Comparison of ENCODE assay signal across 8 cellular contexts in genomic region chr4:112910109-112910736, GRCh38.
A peak's percentile ranks its signal among the peaks of the same experiment; 100 is the strongest.
DNase-seq lines count a peak whose midpoint lies in the region; ATAC-seq lines count a peak whose summit lies in the region.

No MANE protein-coding gene starts in this region.

- H3K4me3 Mint-ChIP-seq in naive thymus-derived CD4-positive, alpha-beta T cell, result peak overlapping the region in 7 of 10 donors; percentile 2 to 50 (median 27)
- H3K4me3 Mint-ChIP-seq in stimulated activated naive CD8-positive, alpha-beta T cell treated with anti-CD3 and anti-CD28 coated beads, Interleukin-15, amount 100 ng/mL, for 72 hours, result no peak overlapping the region

- no peak overlapping the region for H3K9ac ChIP-seq in BLaER1

- H4K20me1 ChIP-seq in BLaER1, result no peaks in the 10 kb centered on the region

- CTCF ChIA-PET in naive thymus-derived CD4-positive, alpha-beta T cell (lab: Charles Lee), result no interaction called here

- peak overlapping the region; percentile 51 for H3K4me2 ChIP-seq in BLaER1

- no peaks in the 10 kb centered on the region for H3K27me3 ChIP-seq in BLaER1
- no peaks in the 10 kb centered on the region for H3K27me3 ChIP-seq in naive thymus-derived CD4-positive, alpha-beta T cell (ENCODE audit: control insufficient read depth in 2 of 2, insufficient read depth in 2 of 2, low read length in 2 of 2)

- no peak overlapping the region for H3K4me3 ChIP-seq in BLaER1
- H3K4me3 ChIP-seq in naive thymus-derived CD4-positive, alpha-beta T cell (ENCODE audit: low read length), result no peak overlapping the region

- intact Hi-C loops in naive thymus-derived CD4-positive, alpha-beta T cell (cut with micrococcal nuclease), result no loop called here

- H3K9me3 ChIP-seq in BLaER1, result no peaks in the 10 kb centered on the region
- no peaks in the 10 kb centered on the region for H3K9me3 ChIP-seq in naive thymus-derived CD4-positive, alpha-beta T cell (ENCODE audit: control insufficient read depth in 2 of 3, low read length in 3 of 3)

- DNase-seq in cerebellar cortex (ENCODE audit: low spot score) (peak; percentile 77), SW480 (ENCODE audit: low spot score) (no peak), T-helper 9 cell (no peak), mucosa of gallbladder (ENCODE audit: low spot score) (no peak)
- DNase-seq in naive thymus-derived CD4-positive, alpha-beta T cell, result no peak
- no peak for DNase-seq in stimulated activated naive CD8-positive, alpha-beta T cell treated with anti-CD3 and anti-CD28 coated beads, Interleukin-15, amount 100 ng/mL, for 72 hours

- H3K27me3 Mint-ChIP-seq in naive thymus-derived CD4-positive, alpha-beta T cell, result peaks cover 0 to 21% (median 15%) of the 10 kb centered on the region in 5 donors
- peaks cover 16% of the 10 kb centered on the region for H3K27me3 Mint-ChIP-seq in stimulated activated naive CD8-positive, alpha-beta T cell treated with anti-CD3 and anti-CD28 coated beads, Interleukin-15, amount 100 ng/mL, for 72 hours

- no peaks in the 10 kb centered on the region for H3K36me3 ChIP-seq in BLaER1
- no peaks in the 10 kb centered on the region for H3K36me3 ChIP-seq in naive thymus-derived CD4-positive, alpha-beta T cell (ENCODE audit: control insufficient read depth in 2 of 3, insufficient read depth in 3 of 3, low read length in 3 of 3)

- peak overlapping the region in 1 of 9 donors; percentile 5 for H3K27ac Mint-ChIP-seq in naive thymus-derived CD4-positive, alpha-beta T cell
- peak overlapping the region in 1 of 2 donors; percentile 72 for H3K27ac Mint-ChIP-seq in stimulated activated naive CD8-positive, alpha-beta T cell treated with anti-CD3 and anti-CD28 coated beads, Interleukin-15, amount 100 ng/mL, for 72 hours

- peaks cover 12% of the 10 kb centered on the region; the same call in 1 of the 2 replicates for H3K4me1 ChIP-seq in BLaER1
- H3K4me1 ChIP-seq in naive thymus-derived CD4-positive, alpha-beta T cell (ENCODE audit: control insufficient read depth in 2 of 2, insufficient read depth in 2 of 2, low read length in 2 of 2), result no peaks in the 10 kb centered on the region

- POLR2A ChIA-PET in naive thymus-derived CD4-positive, alpha-beta T cell (lab: Charles Lee), result no interaction called here

- H3K9me3 Mint-ChIP-seq in naive thymus-derived CD4-positive, alpha-beta T cell, result peaks cover 0 to 4% (median 0%) of the 10 kb centered on the region in 11 donors
- H3K9me3 Mint-ChIP-seq in stimulated activated naive CD8-positive, alpha-beta T cell treated with anti-CD3 and anti-CD28 coated beads, Interleukin-15, amount 100 ng/mL, for 72 hours, result no peaks in the 10 kb centered on the region

- ATAC-seq in HG02885 (IDR thresholded peaks at IDR 0.05; ENCODE audit: poor library complexity, unreplicated experiment), result peak; percentile 64
- ATAC-seq in naive thymus-derived CD4-positive, alpha-beta T cell, result no peak
- no peak for ATAC-seq in stimulated activated naive CD8-positive, alpha-beta T cell treated with anti-CD3 and anti-CD28 coated beads, Interleukin-15, amount 100 ng/mL, for 72 hours

- H3K27ac ChIP-seq in BLaER1, result no peak overlapping the region
- H3K27ac ChIP-seq in naive thymus-derived CD4-positive, alpha-beta T cell (ENCODE audit: low read depth, low read length), result no peak overlapping the region

- H3K4me1 Mint-ChIP-seq in naive thymus-derived CD4-positive, alpha-beta T cell, result peaks cover 3 to 7% (median 5%) of the 10 kb centered on the region in 7 donors
- peaks cover 6% of the 10 kb centered on the region for H3K4me1 Mint-ChIP-seq in stimulated activated naive CD8-positive, alpha-beta T cell treated with anti-CD3 and anti-CD28 coated beads, Interleukin-15, amount 100 ng/mL, for 72 hours

- H3K36me3 Mint-ChIP-seq in naive thymus-derived CD4-positive, alpha-beta T cell, result no peaks in the 10 kb centered on the region

Comparison
In these comparisons a context has a peak if more than half of its experiments do, and no peak if none do; other contexts are left out.
1. H3K4me3 Mint-ChIP-seq: peak in naive thymus-derived CD4-positive, alpha-beta T cell (7 of 10); none in stimulated activated naive CD8-positive, alpha-beta T cell treated with anti-CD3 and anti-CD28 coated beads, Interleukin-15, amount 100 ng/mL, for 72 hours (0 of 2).